ENCODE assay signal across 1 cellular context in the genomic region with DNA sequence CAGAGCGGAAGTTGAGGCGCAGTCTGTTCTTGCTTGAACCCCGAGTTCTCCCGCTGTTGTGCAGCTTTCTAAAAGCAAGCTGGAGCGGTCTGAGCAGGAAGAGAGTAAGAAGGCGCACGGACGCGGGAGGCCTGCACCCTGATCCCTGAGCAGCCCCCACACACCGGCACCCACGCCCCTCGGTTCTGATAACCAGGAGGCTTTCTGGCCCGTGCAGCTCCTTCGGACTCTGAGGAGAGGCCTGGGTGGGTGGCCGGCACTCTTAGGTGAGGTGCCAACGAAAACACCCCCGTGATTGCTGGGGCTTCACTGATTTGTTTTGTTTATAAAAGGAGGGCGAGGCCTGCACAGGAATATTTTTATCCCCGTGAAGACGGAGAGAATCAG.
TF ChIP-seq lines count a peak whose summit lies in the region.

No MANE protein-coding gene starts in this region.

TF ChIP-seq in HepG2, 621 proteins besides CTCF, POLR2A, EP300 and RAD21:
- TF ChIP-seq SAFB2 (CRISPR knock-in tag; IDR thresholded peaks at IDR 0.05; ENCODE audit: borderline replicate concordance, low read depth) (no peak), ZSCAN29 (CRISPR knock-in tag; conservative IDR thresholded peaks at IDR 0.05) (no peak)
TF ChIP-seq in HepG2: peak in this region for 0.
